8 cellular contexts compared by ENCODE assay signal in genomic region chr7:26185907-26186180, GRCh38. TPM values are rescaled to one million over a fixed set of nuclear protein-coding genes. Genes with fewer than 3 reads are reported as not detected.
DNase-seq lines count a peak whose midpoint lies in the region; ATAC-seq, FAIRE-seq and TF ChIP-seq lines count a peak whose summit lies in the region.
"Not testable (repeated sequence)": the region's sequence is repeated elsewhere in the genome, so short reads cannot be mapped to it uniquely, and the experiment has no call there.

No MANE protein-coding gene starts in this region.

- H3K4me2 ChIP-seq in OCI-LY7 (ENCODE audit: low read length) = not testable (repeated sequence)

- H3K27ac ChIP-seq in CD4-positive, alpha-beta T cell (ENCODE audit: low read depth, low read length) = not testable (repeated sequence)
- peak overlapping the region; percentile 10 for H3K27ac ChIP-seq in OCI-LY7 (ENCODE audit: low read depth, low read length, poor library complexity, severe bottlenecking)

- not testable (repeated sequence) for H3K9me2 ChIP-seq in OCI-LY7 (ENCODE audit: insufficient read depth, low read length)

- BruUV-seq in OCI-LY7 (replicated peaks; lab: Mats Ljungman, UMichigan) = not testable (repeated sequence)

- H3K9me3 Mint-ChIP-seq in CD4-positive, alpha-beta T cell; activated CD4-positive, alpha-beta T cell treated with anti-CD3 and anti-CD28 coated beads, Interleukin-2, amount 10 ng/mL, durations not matched to agents 24 days and 14 days; activated T-helper 2 cell treated with anti-CD3 and anti-CD28 coated beads, Interferon-gamma antibody, Interleukin-2, Interleukin-4, amounts not matched to agents 10 μg/mL and 5 μg/mL and 100 μg/mL, durations not matched to agents 14 hours and 24 hours and 36 hours; central memory CD8-positive, alpha-beta T cell; natural killer cell treated with Interleukin-12 subunit alpha and Interleukin-12 subunit beta and Interleukin-15 and Interleukin-18, amount 100 ng/mL, for 72 hours; stimulated activated naive CD8-positive, alpha-beta T cell treated with anti-CD3 and anti-CD28 coated beads, Interleukin-15, Interleukin-2, amounts not matched to agents 100 ng/mL and 50 ng/mL, for 24 hours: not testable (repeated sequence)

- not testable (repeated sequence) for H3K4me3 ChIP-seq in OCI-LY7 (ENCODE audit: low read depth, low read length, poor library complexity, severe bottlenecking)

- peaks cover 29% of the 10 kb centered on the region for H4K20me1 ChIP-seq in OCI-LY7 (ENCODE audit: insufficient read depth, low read length)

- peaks cover 86% of the 10 kb centered on the region for H3K4me1 Mint-ChIP-seq in CD4-positive, alpha-beta T cell (ENCODE audit: low read depth)
- H3K4me1 Mint-ChIP-seq in activated CD4-positive, alpha-beta T cell treated with anti-CD3 and anti-CD28 coated beads, Interleukin-2, amount 10 ng/mL, durations not matched to agents 24 days and 14 days = peaks cover 55% of the 10 kb centered on the region
- peaks cover 63% of the 10 kb centered on the region for H3K4me1 Mint-ChIP-seq in activated T-helper 2 cell treated with anti-CD3 and anti-CD28 coated beads, Interferon-gamma antibody, Interleukin-2, Interleukin-4, amounts not matched to agents 10 μg/mL and 5 μg/mL and 100 μg/mL, durations not matched to agents 14 hours and 24 hours and 36 hours (ENCODE audit: low read depth)
- peaks cover 74% of the 10 kb centered on the region for H3K4me1 Mint-ChIP-seq in central memory CD8-positive, alpha-beta T cell
- H3K4me1 Mint-ChIP-seq in natural killer cell treated with Interleukin-12 subunit alpha and Interleukin-12 subunit beta and Interleukin-15 and Interleukin-18, amount 100 ng/mL, for 72 hours (ENCODE audit: low read depth in 2 of 2) = peaks cover 69 to 73% of the 10 kb centered on the region in 2 donors
- peaks cover 86% of the 10 kb centered on the region for H3K4me1 Mint-ChIP-seq in stimulated activated naive CD8-positive, alpha-beta T cell treated with anti-CD3 and anti-CD28 coated beads, Interleukin-15, Interleukin-2, amounts not matched to agents 100 ng/mL and 50 ng/mL, for 24 hours (ENCODE audit: low read depth)

- DNase-seq in CD4-positive, alpha-beta T cell; GM19239 (ENCODE audit: insufficient read length, low spot score); OCI-LY7 (ENCODE audit: low spot score); activated CD4-positive, alpha-beta T cell treated with anti-CD3 and anti-CD28 coated beads, Interleukin-2, amount 10 ng/mL, durations not matched to agents 24 days and 14 days; activated T-helper 2 cell treated with anti-CD3 and anti-CD28 coated beads, Interferon-gamma antibody, Interleukin-2, Interleukin-4, amounts not matched to agents 10 μg/mL and 5 μg/mL and 100 μg/mL, durations not matched to agents 14 hours and 24 hours and 36 hours (ENCODE audit: low spot score); central memory CD8-positive, alpha-beta T cell (ENCODE audit: low spot score in 2 of 2); natural killer cell treated with Interleukin-12 subunit alpha and Interleukin-12 subunit beta and Interleukin-15 and Interleukin-18, amount 100 ng/mL, for 72 hours (ENCODE audit: low spot score): not testable (repeated sequence)

- peak; percentile 8 for FAIRE-seq in GM19239 (lab: Jason Lieb, UNC)

- POLR2A ChIA-PET in CD4-positive, alpha-beta T cell (lab: Charles Lee) = interaction anchor here (0.9 to 9.6 kb wide), 4 partner anchors 11 to 119 kb away, joined by 3 to 183 read pairs (median 5); partner anchors contain the start of genes CBX3 and HNRNPA2B1
- POLR2A ChIA-PET in OCI-LY7 (lab: Charles Lee) = interaction anchor here (0.7 kb wide), 2 partner anchors 29 to 271 kb away, joined by 3 read pairs; no protein-coding TSS in a partner anchor

- H2AFZ ChIP-seq in OCI-LY7 (ENCODE audit: low read length) = not testable (repeated sequence)

- not testable (repeated sequence) for H3K27me3 Mint-ChIP-seq in CD4-positive, alpha-beta T cell; activated CD4-positive, alpha-beta T cell treated with anti-CD3 and anti-CD28 coated beads, Interleukin-2, amount 10 ng/mL, durations not matched to agents 24 days and 14 days; activated T-helper 2 cell treated with anti-CD3 and anti-CD28 coated beads, Interferon-gamma antibody, Interleukin-2, Interleukin-4, amounts not matched to agents 10 μg/mL and 5 μg/mL and 100 μg/mL, durations not matched to agents 14 hours and 24 hours and 36 hours (ENCODE audit: low read depth); central memory CD8-positive, alpha-beta T cell; natural killer cell treated with Interleukin-12 subunit alpha and Interleukin-12 subunit beta and Interleukin-15 and Interleukin-18, amount 100 ng/mL, for 72 hours; stimulated activated naive CD8-positive, alpha-beta T cell treated with anti-CD3 and anti-CD28 coated beads, Interleukin-15, Interleukin-2, amounts not matched to agents 100 ng/mL and 50 ng/mL, for 24 hours

- H3K79me2 ChIP-seq in OCI-LY7 (ENCODE audit: insufficient read depth, low read depth, low read length) = peaks cover 18% of the 10 kb centered on the region; the same call in 1 of the 2 replicates

- peaks cover 82% of the 10 kb centered on the region for H3K36me3 ChIP-seq in OCI-LY7 (ENCODE audit: insufficient read depth, low read length)

- not testable (repeated sequence) for H3K4me3 Mint-ChIP-seq in CD4-positive, alpha-beta T cell; activated T-helper 2 cell treated with anti-CD3 and anti-CD28 coated beads, Interferon-gamma antibody, Interleukin-2, Interleukin-4, amounts not matched to agents 10 μg/mL and 5 μg/mL and 100 μg/mL, durations not matched to agents 14 hours and 24 hours and 36 hours (ENCODE audit: low read depth); central memory CD8-positive, alpha-beta T cell
- peak overlapping the region; percentile 59 for H3K4me3 Mint-ChIP-seq in activated CD4-positive, alpha-beta T cell treated with anti-CD3 and anti-CD28 coated beads, Interleukin-2, amount 10 ng/mL, durations not matched to agents 24 days and 14 days
- peak overlapping the region; percentile 38 for H3K4me3 Mint-ChIP-seq in natural killer cell treated with Interleukin-12 subunit alpha and Interleukin-12 subunit beta and Interleukin-15 and Interleukin-18, amount 100 ng/mL, for 72 hours
- peak overlapping the region; percentile 53 for H3K4me3 Mint-ChIP-seq in stimulated activated naive CD8-positive, alpha-beta T cell treated with anti-CD3 and anti-CD28 coated beads, Interleukin-15, Interleukin-2, amounts not matched to agents 100 ng/mL and 50 ng/mL, for 24 hours

- intact Hi-C loops in CD4-positive, alpha-beta T cell (cut with DNase I, micrococcal nuclease) = not testable (repeated sequence)
- intact Hi-C loops in OCI-LY7 (cut with micrococcal nuclease; ENCODE audit: unreplicated experiment) = loop anchor here (5.0 kb wide), 1 partner anchor 294 kb away; no protein-coding TSS in a partner anchor
- intact Hi-C loops in activated CD4-positive, alpha-beta T cell treated with anti-CD3 and anti-CD28 coated beads, Interleukin-2, amount 10 ng/mL, durations not matched to agents 24 days and 14 days (cut with micrococcal nuclease) = loop anchor here (1.0 to 2.0 kb wide), 3 partner anchors 30 to 95 kb away; no protein-coding TSS in a partner anchor
- intact Hi-C loops in activated T-helper 2 cell treated with anti-CD3 and anti-CD28 coated beads, Interferon-gamma antibody, Interleukin-2, Interleukin-4, amounts not matched to agents 10 μg/mL and 5 μg/mL and 100 μg/mL, durations not matched to agents 14 hours and 24 hours and 36 hours (cut with micrococcal nuclease) = loop anchor here (1.0 to 5.0 kb wide), 2 partner anchors 30 to 294 kb away; no protein-coding TSS in a partner anchor

- H3K4me1 ChIP-seq in OCI-LY7 (ENCODE audit: insufficient read depth, low read length, poor library complexity, severe bottlenecking) = peaks cover 20% of the 10 kb centered on the region

- not testable (repeated sequence) for TF ChIP-seq CTCF in CD4-positive, alpha-beta T cell (IDR thresholded peaks at IDR 0.05); OCI-LY7 (conservative IDR thresholded peaks at IDR 0.05; ENCODE audit: low read length)

- H3K27me3 ChIP-seq in CD4-positive, alpha-beta T cell (ENCODE audit: control insufficient read depth, insufficient read depth, low read length) = not testable (repeated sequence)

- peak overlapping the region; percentile 54 for H3K27ac Mint-ChIP-seq in CD4-positive, alpha-beta T cell
- H3K27ac Mint-ChIP-seq in activated CD4-positive, alpha-beta T cell treated with anti-CD3 and anti-CD28 coated beads, Interleukin-2, amount 10 ng/mL, durations not matched to agents 24 days and 14 days = peak overlapping the region; percentile 88
- peak overlapping the region; percentile 79 for H3K27ac Mint-ChIP-seq in activated T-helper 2 cell treated with anti-CD3 and anti-CD28 coated beads, Interferon-gamma antibody, Interleukin-2, Interleukin-4, amounts not matched to agents 10 μg/mL and 5 μg/mL and 100 μg/mL, durations not matched to agents 14 hours and 24 hours and 36 hours
- peak overlapping the region; percentile 65 for H3K27ac Mint-ChIP-seq in central memory CD8-positive, alpha-beta T cell (ENCODE audit: low read depth)
- H3K27ac Mint-ChIP-seq in natural killer cell treated with Interleukin-12 subunit alpha and Interleukin-12 subunit beta and Interleukin-15 and Interleukin-18, amount 100 ng/mL, for 72 hours = peak overlapping the region; percentile 80 to 86
- H3K27ac Mint-ChIP-seq in stimulated activated naive CD8-positive, alpha-beta T cell treated with anti-CD3 and anti-CD28 coated beads, Interleukin-15, Interleukin-2, amounts not matched to agents 100 ng/mL and 50 ng/mL, for 24 hours = peak overlapping the region; percentile 78

- peaks cover 54% of the 10 kb centered on the region for H3K36me3 Mint-ChIP-seq in CD4-positive, alpha-beta T cell (ENCODE audit: low read depth)
- H3K36me3 Mint-ChIP-seq in activated CD4-positive, alpha-beta T cell treated with anti-CD3 and anti-CD28 coated beads, Interleukin-2, amount 10 ng/mL, durations not matched to agents 24 days and 14 days (ENCODE audit: low read depth) = peaks cover 80% of the 10 kb centered on the region
- peaks cover 83% of the 10 kb centered on the region for H3K36me3 Mint-ChIP-seq in activated T-helper 2 cell treated with anti-CD3 and anti-CD28 coated beads, Interferon-gamma antibody, Interleukin-2, Interleukin-4, amounts not matched to agents 10 μg/mL and 5 μg/mL and 100 μg/mL, durations not matched to agents 14 hours and 24 hours and 36 hours (ENCODE audit: low read depth)
- peaks cover 53% of the 10 kb centered on the region for H3K36me3 Mint-ChIP-seq in central memory CD8-positive, alpha-beta T cell (ENCODE audit: insufficient read depth)
- peaks cover 42% of the 10 kb centered on the region for H3K36me3 Mint-ChIP-seq in natural killer cell treated with Interleukin-12 subunit alpha and Interleukin-12 subunit beta and Interleukin-15 and Interleukin-18, amount 100 ng/mL, for 72 hours
- H3K36me3 Mint-ChIP-seq in stimulated activated naive CD8-positive, alpha-beta T cell treated with anti-CD3 and anti-CD28 coated beads, Interleukin-15, Interleukin-2, amounts not matched to agents 100 ng/mL and 50 ng/mL, for 24 hours (ENCODE audit: low read depth) = peaks cover 84% of the 10 kb centered on the region

- not testable (repeated sequence) for ATAC-seq in CD4-positive, alpha-beta T cell (ENCODE audit: poor library complexity); central memory CD8-positive, alpha-beta T cell (replicated peaks; ENCODE audit: extremely low read depth, poor library complexity, severe bottlenecking); natural killer cell treated with Interleukin-12 subunit alpha and Interleukin-12 subunit beta and Interleukin-15 and Interleukin-18, amount 100 ng/mL, for 72 hours

- H3K9me3 ChIP-seq in CD4-positive, alpha-beta T cell (ENCODE audit: control insufficient read depth, low read length); OCI-LY7 (ENCODE audit: low read length): not testable (repeated sequence)

- CTCF ChIA-PET in CD4-positive, alpha-beta T cell (lab: Charles Lee); OCI-LY7 (lab: Charles Lee; ENCODE audit: unreplicated experiment): not testable (repeated sequence)

RNA-seq across cellular contexts. Expression of gene HNRNPA2B1, which starts 14.7 kb away (rescaled TPM):
- 100 to 1,000 TPM; 282 to 299 TPM for total RNA-seq in CD4-positive, alpha-beta T cell
- total RNA-seq in OCI-LY7 (2014; rRNA removed; shearing (Covaris generic)) = 258 and 406 TPM in 2 replicates
- 1,014 and 1,090 TPM in 2 replicates for total RNA-seq in OCI-LY7 (2022)
- total RNA-seq in activated CD4-positive, alpha-beta T cell treated with anti-CD3 and anti-CD28 coated beads, Interleukin-2, amount 10 ng/mL, durations not matched to agents 24 days and 14 days = 862 and 873 TPM in 2 replicates
- 835 and 845 TPM in 2 replicates for total RNA-seq in activated T-helper 2 cell treated with anti-CD3 and anti-CD28 coated beads, Interferon-gamma antibody, Interleukin-2, Interleukin-4, amounts not matched to agents 10 μg/mL and 5 μg/mL and 100 μg/mL, durations not matched to agents 14 hours and 24 hours and 36 hours
- 1,000 to 10,000 TPM in 1 of 2 donors, 100 to 1,000 TPM in 1; 824 to 1,096 TPM for total RNA-seq in natural killer cell treated with Interleukin-12 subunit alpha and Interleukin-12 subunit beta and Interleukin-15 and Interleukin-18, amount 100 ng/mL, for 72 hours

RNA-seq across cellular contexts. Expression of gene CBX3, which starts 15.7 kb away (rescaled TPM):
- total RNA-seq in CD4-positive, alpha-beta T cell = 100 to 1,000 TPM; 124 to 132 TPM
- 252 and 259 TPM in 2 replicates for total RNA-seq in OCI-LY7 (2014; rRNA removed; shearing (Covaris generic))
- total RNA-seq in OCI-LY7 (2022) = 350 and 364 TPM in 2 replicates
- total RNA-seq in activated CD4-positive, alpha-beta T cell treated with anti-CD3 and anti-CD28 coated beads, Interleukin-2, amount 10 ng/mL, durations not matched to agents 24 days and 14 days = 307 and 313 TPM in 2 replicates
- total RNA-seq in activated T-helper 2 cell treated with anti-CD3 and anti-CD28 coated beads, Interferon-gamma antibody, Interleukin-2, Interleukin-4, amounts not matched to agents 10 μg/mL and 5 μg/mL and 100 μg/mL, durations not matched to agents 14 hours and 24 hours and 36 hours = 274 and 275 TPM in 2 replicates
- 100 to 1,000 TPM; 184 to 218 TPM for total RNA-seq in natural killer cell treated with Interleukin-12 subunit alpha and Interleukin-12 subunit beta and Interleukin-15 and Interleukin-18, amount 100 ng/mL, for 72 hours

RNA-seq across cellular contexts. Expression of gene NFE2L3, which starts 33.8 kb away (rescaled TPM):
- under 1 TPM; 0.45 to 0.93 TPM for total RNA-seq in CD4-positive, alpha-beta T cell
- 10.7 and 13.3 TPM in 2 replicates for total RNA-seq in OCI-LY7 (2014; rRNA removed; shearing (Covaris generic))
- total RNA-seq in OCI-LY7 (2022) = 12.3 and 12.6 TPM in 2 replicates
- 67.8 and 68.7 TPM in 2 replicates for total RNA-seq in activated CD4-positive, alpha-beta T cell treated with anti-CD3 and anti-CD28 coated beads, Interleukin-2, amount 10 ng/mL, durations not matched to agents 24 days and 14 days
- total RNA-seq in activated T-helper 2 cell treated with anti-CD3 and anti-CD28 coated beads, Interferon-gamma antibody, Interleukin-2, Interleukin-4, amounts not matched to agents 10 μg/mL and 5 μg/mL and 100 μg/mL, durations not matched to agents 14 hours and 24 hours and 36 hours = 42.3 and 44.6 TPM in 2 replicates
- total RNA-seq in natural killer cell treated with Interleukin-12 subunit alpha and Interleukin-12 subunit beta and Interleukin-15 and Interleukin-18, amount 100 ng/mL, for 72 hours = 10 to 100 TPM; 21.3 to 29.1 TPM

Comparison
In these comparisons a context has a peak if more than half of its experiments do, and no peak if none do; other contexts are left out.
1. RNA of gene NFE2L3, which starts 33.8 kb away (total RNA-seq): 67.8 to 68.7 TPM in activated CD4-positive, alpha-beta T cell treated with anti-CD3 and anti-CD28 coated beads, Interleukin-2, amount 10 ng/mL, durations not matched to agents 24 days and 14 days, 42.3 to 44.6 TPM in activated T-helper 2 cell treated with anti-CD3 and anti-CD28 coated beads, Interferon-gamma antibody, Interleukin-2, Interleukin-4, amounts not matched to agents 10 μg/mL and 5 μg/mL and 100 μg/mL, durations not matched to agents 14 hours and 24 hours and 36 hours, 21.3 to 29.1 TPM in natural killer cell treated with Interleukin-12 subunit alpha and Interleukin-12 subunit beta and Interleukin-15 and Interleukin-18, amount 100 ng/mL, for 72 hours and 10.7 to 13.3 TPM in OCI-LY7; 0.45 to 0.93 TPM in CD4-positive, alpha-beta T cell; every median in the first group is over 4 times any median in the second.
2. Peak in every context shown above with its lines, with median percentiles within 50 percentile points of each other: H3K27ac Mint-ChIP-seq.